Comparison of ENCODE assay signal across 8 cellular contexts in the genomic region with DNA sequence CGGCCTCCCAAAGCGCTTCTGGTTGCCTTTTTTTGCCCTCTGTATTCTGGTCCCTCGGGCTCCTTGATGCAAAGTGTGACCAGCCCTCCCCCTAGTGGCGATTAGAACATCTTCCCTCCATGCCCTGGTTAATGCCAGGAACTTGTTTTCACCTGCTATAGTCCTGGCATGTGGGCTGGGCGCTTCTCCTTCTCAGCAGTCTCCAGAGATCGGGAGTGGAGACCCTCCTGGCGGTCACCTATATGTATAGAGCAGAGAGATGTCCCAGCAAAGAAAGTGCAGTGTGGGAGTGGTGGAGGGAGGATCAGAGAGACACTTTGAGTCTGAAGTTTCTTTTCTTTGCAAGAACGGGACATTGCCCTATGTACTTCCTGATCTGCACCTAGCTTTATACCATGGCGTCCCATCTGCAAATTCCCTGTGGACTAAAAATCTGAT.
A peak's percentile ranks its signal among the peaks of the same experiment; 100 is the strongest.
DNase-seq lines count a peak whose midpoint lies in the region; ATAC-seq and TF ChIP-seq lines count a peak whose summit lies in the region.

No MANE protein-coding gene starts in this region.

- H3K27me3 ChIP-seq in left lung: peaks cover 0 to 8% of the 10 kb centered on the region in 2 donors

- no peaks in the 10 kb centered on the region for H3K4me1 ChIP-seq in left lung

- TF ChIP-seq CTCF in AG09309 (IDR thresholded peaks at IDR 0.05; ENCODE audit: control insufficient read depth, insufficient read depth, low read depth, low read length, missing control alignments): peak; percentile 76
- TF ChIP-seq CTCF in left lung (IDR thresholded peaks at IDR 0.05): peak; percentile 49 to 73

- ATAC-seq in GM18519 (IDR thresholded peaks at IDR 0.05; ENCODE audit: low FRiP score, unreplicated experiment): peak; percentile 98
- peak; percentile 92 for ATAC-seq in HG02943 (IDR thresholded peaks at IDR 0.05; ENCODE audit: low read depth, unreplicated experiment)
- ATAC-seq in left lung: peak; percentile 98

- H3K36me3 ChIP-seq in left lung: no peaks in the 10 kb centered on the region

- no peak overlapping the region for H3K27ac ChIP-seq in left lung

- peak; percentile 23 for DNase-seq in AG09309 (ENCODE audit: low read depth)
- peak; percentile 45 for DNase-seq in NCI-H146 treated with DMSO at 0.1 percent for 48 hours (lab: John Stamatoyannopoulos, UW; ENCODE audit: unreplicated experiment)
- DNase-seq in UCSD-AML1 (lab: John Stamatoyannopoulos, UW; ENCODE audit: unreplicated experiment): peak; percentile 45
- DNase-seq in cerebellar cortex (ENCODE audit: low spot score): peak; percentile 53
- DNase-seq in left lung: no peak
- peak; percentile 20 for DNase-seq in stimulated activated CD8-positive, alpha-beta memory T cell treated with anti-CD3 and anti-CD28 coated beads, Interleukin-12 subunit alpha, Interleukin-12 subunit beta, amount 100 ng/mL, for 1 hour (ENCODE audit: low read depth)

- no peaks in the 10 kb centered on the region for H3K9me3 ChIP-seq in left lung

- intact Hi-C loops in left lung (cut with DNase I): loop anchor here in 1 of 2 donors (10.0 kb wide), 1 partner anchor 388 kb away; no protein-coding TSS in a partner anchor

- H3K4me3 ChIP-seq in AG09309 (ENCODE audit: control insufficient read depth, low read depth, low read length) (no peak overlapping the region), left lung (no peak overlapping the region)

Comparison
In these comparisons a context has a peak if more than half of its experiments do, and no peak if none do; other contexts are left out.
1. DNase-seq: peak in AG09309 (single experiment), NCI-H146 treated with DMSO at 0.1 percent for 48 hours (single experiment), UCSD-AML1 (single experiment), cerebellar cortex (single experiment) and stimulated activated CD8-positive, alpha-beta memory T cell treated with anti-CD3 and anti-CD28 coated beads, Interleukin-12 subunit alpha, Interleukin-12 subunit beta, amount 100 ng/mL, for 1 hour (single experiment); none in left lung (0 of 2).
2. Peak in every context shown above with its lines, with median percentiles within 50 percentile points of each other: ATAC-seq.